In genomic region chr18:9719421-9719981, GRCh38 we compare ENCODE assay signal across 10 cellular contexts. TPM values are rescaled to one million over a fixed set of nuclear protein-coding genes. Genes with fewer than 3 reads are reported as not detected.
A peak's percentile ranks its signal among the peaks of the same experiment; 100 is the strongest.
DNase-seq lines count a peak whose midpoint lies in the region; ATAC-seq and TF ChIP-seq lines count a peak whose summit lies in the region.
"Had no signal": no experiment of that assay in that cellular context is flagged by ENCODE, and none has a peak within 500 bp of the region (broad histone marks: within the 10 kb centered on the region; RNA-seq: fewer than 3 reads in every experiment).

No MANE protein-coding gene starts in this region.

- peaks cover 23% of the 10 kb centered on the region for H3K4me1 Mint-ChIP-seq in brain
- H3K4me1 Mint-ChIP-seq in activated naive CD4-positive, alpha-beta T cell treated with anti-CD3 and anti-CD28 coated beads, Interleukin-2, amount 10 ng/mL, durations not matched to agents 7 days and 5 days, result no peaks in the 10 kb centered on the region

- peaks cover 17% of the 10 kb centered on the region for H3K36me3 Mint-ChIP-seq in brain
- no peaks in the 10 kb centered on the region for H3K36me3 Mint-ChIP-seq in activated naive CD4-positive, alpha-beta T cell treated with anti-CD3 and anti-CD28 coated beads, Interleukin-2, amount 10 ng/mL, durations not matched to agents 7 days and 5 days

- no peaks in the 10 kb centered on the region for H3K27me3 Mint-ChIP-seq in brain
- H3K27me3 Mint-ChIP-seq in activated naive CD4-positive, alpha-beta T cell treated with anti-CD3 and anti-CD28 coated beads, Interleukin-2, amount 10 ng/mL, durations not matched to agents 7 days and 5 days, result peaks cover 30% of the 10 kb centered on the region

- TF ChIP-seq CTCF in brain (conservative IDR thresholded peaks at IDR 0.05) (no peak), lung (IDR thresholded peaks at IDR 0.05; ENCODE audit: control extremely low read depth, extremely low read depth) (no peak)

- peaks cover 0 to 6% (median 4%) of the 10 kb centered on the region in 5 experiments for H3K9me3 Mint-ChIP-seq in brain
- no peaks in the 10 kb centered on the region for H3K9me3 Mint-ChIP-seq in activated naive CD4-positive, alpha-beta T cell treated with anti-CD3 and anti-CD28 coated beads, Interleukin-2, amount 10 ng/mL, durations not matched to agents 7 days and 5 days

- no peak for TF ChIP-seq RAD21 in Ishikawa (IDR thresholded peaks at IDR 0.05; ENCODE audit: low read depth)

- peak; percentile 89 for DNase-seq in ACHN
- peak; percentile 53 for DNase-seq in lung (ENCODE audit: low spot score)
- no peak for DNase-seq in AML-193 (lab: John Stamatoyannopoulos, UW)
- no peak for DNase-seq in NCI-H748 treated with DMSO at 0.1 percent for 48 hours (lab: John Stamatoyannopoulos, UW)
- no peak for DNase-seq in activated naive CD4-positive, alpha-beta T cell treated with anti-CD3 and anti-CD28 coated beads, Interleukin-2, amount 10 ng/mL, durations not matched to agents 7 days and 5 days
- DNase-seq: Karpas-422, T-helper 9 cell had no signal

- H3K36me3 ChIP-seq in lung (ENCODE audit: control insufficient read depth in 2 of 2, insufficient read depth in 2 of 2, low read length in 2 of 2), result peaks cover 0 to 1% of the 10 kb centered on the region in 2 donors

- CTCF ChIA-PET in activated naive CD4-positive, alpha-beta T cell treated with anti-CD3 and anti-CD28 coated beads, Interleukin-2, amount 10 ng/mL, durations not matched to agents 7 days and 5 days (lab: Charles Lee), result no interaction called here

- H3K4me3 Mint-ChIP-seq in brain, result peak overlapping the region in 3 of 5 experiments; percentile 0 to 77 (median 22)
- H3K4me3 Mint-ChIP-seq in activated naive CD4-positive, alpha-beta T cell treated with anti-CD3 and anti-CD28 coated beads, Interleukin-2, amount 10 ng/mL, durations not matched to agents 7 days and 5 days, result no peak overlapping the region

- no peaks in the 10 kb centered on the region for H3K27me3 ChIP-seq in lung (ENCODE audit: control insufficient read depth, insufficient read depth)

- peaks cover 0 to 7% of the 10 kb centered on the region in 2 donors for H3K4me1 ChIP-seq in lung (ENCODE audit: control insufficient read depth in 2 of 2, insufficient read depth in 2 of 2, low read length in 2 of 2)

- 59 to 76% methylated on average over 12 of the region's 12 CpGs for WGBS in lung, 2 donors

- ATAC-seq in lung (ENCODE audit: insufficient read depth, low FRiP score) (peak; percentile 55), HG02885 (IDR thresholded peaks at IDR 0.05; ENCODE audit: poor library complexity, unreplicated experiment) (no peak)

- H3K9me3 ChIP-seq in lung (ENCODE audit: control insufficient read depth in 2 of 2, insufficient read depth in 1 of 2, low read length in 1 of 2), result no peaks in the 10 kb centered on the region

- H3K27ac ChIP-seq in lung (ENCODE audit: low read depth in 1 of 2, low read length in 1 of 2), result peak overlapping the region in 1 of 2 donors; percentile 64

- H3K27ac Mint-ChIP-seq in brain, result peak overlapping the region in 4 of 5 experiments; percentile 2 to 94 (median 68)
- no peak overlapping the region for H3K27ac Mint-ChIP-seq in activated naive CD4-positive, alpha-beta T cell treated with anti-CD3 and anti-CD28 coated beads, Interleukin-2, amount 10 ng/mL, durations not matched to agents 7 days and 5 days

- in situ Hi-C loops in ACHN (cut with HindIII; ENCODE audit: low pct_ligation_motif_present, low pct_unique_long_range_greater_than_20kb, low sequenced_read_pairs), result no loop called here

- TF ChIP-seq EP300 in Ishikawa (IDR thresholded peaks at IDR 0.05; ENCODE audit: borderline replicate concordance), result peak; percentile 86

- no peak overlapping the region for H3K4me3 ChIP-seq in lung

TF ChIP-seq in Ishikawa, 13 proteins besides CTCF, POLR2A, EP300 and RAD21:
- no peak for TF ChIP-seq TAF1 (IDR thresholded peaks at IDR 0.05; ENCODE audit: low read depth)
- peak; percentile 90 for TF ChIP-seq NFIC (IDR thresholded peaks at IDR 0.05)
- peak; percentile 58 for TF ChIP-seq MAX (IDR thresholded peaks at IDR 0.05)
- TF ChIP-seq YY1 (IDR thresholded peaks at IDR 0.05; ENCODE audit: low read depth), result no peak; the same call in 1 of the 2 replicates
- TF ChIP-seq TCF12 (IDR thresholded peaks at IDR 0.05; ENCODE audit: low read depth), result peak; percentile 85
- TF ChIP-seq TEAD4 (IDR thresholded peaks at IDR 0.05), result peak; percentile 71
- TF ChIP-seq CEBPB (IDR thresholded peaks at IDR 0.05), result no peak
- TF ChIP-seq FOXM1 (IDR thresholded peaks at IDR 0.05; ENCODE audit: borderline replicate concordance, low read depth), result no peak
- no peak for TF ChIP-seq CREB1 (IDR thresholded peaks at IDR 0.05; ENCODE audit: low read depth)
- peak; percentile 44; the same call in 1 of the 2 replicates for TF ChIP-seq ZBTB7A (IDR thresholded peaks at IDR 0.05; ENCODE audit: low read depth)

RNA-seq across cellular contexts. Expression of gene RAB31, which starts 11.4 kb away (rescaled TPM):
- polyA plus RNA-seq in brain (ENCODE audit: insufficient read depth, low read depth, low replicate concordance) (28.7 TPM), lung (10 to 100 TPM; 21.5 to 67.0 TPM)
- total RNA-seq in lung, result 100 to 1,000 TPM in 1 of 2 donors, 10 to 100 TPM in 1; 32.1 to 114 TPM

Comparison
In these comparisons a context has a peak if more than half of its experiments do, and no peak if none do; other contexts are left out.
1. DNase-seq: peak in ACHN (single experiment) and lung (single experiment); none in AML-193 (0 of 2), NCI-H748 treated with DMSO at 0.1 percent for 48 hours (single experiment) and activated naive CD4-positive, alpha-beta T cell treated with anti-CD3 and anti-CD28 coated beads, Interleukin-2, amount 10 ng/mL, durations not matched to agents 7 days and 5 days (single experiment).